ENCODE assay signal across 19 cellular contexts in genomic region chr2:189540551-189540950, GRCh38. TPM values are rescaled to one million over a fixed set of nuclear protein-coding genes. Genes with fewer than 3 reads are reported as not detected.
DNase-seq lines count a peak whose midpoint lies in the region; ATAC-seq and TF ChIP-seq lines count a peak whose summit lies in the region.
"Had no signal": no experiment of that assay in that cellular context is flagged by ENCODE, and none has a peak within 500 bp of the region (broad histone marks: within the 10 kb centered on the region; RNA-seq: fewer than 3 reads in every experiment).

No MANE protein-coding gene starts in this region.

- H3K36me3 Mint-ChIP-seq in MCF 10A (ENCODE audit: insufficient read depth, unreplicated experiment) = no peaks in the 10 kb centered on the region
- H3K36me3 Mint-ChIP-seq in stimulated activated effector memory CD8-positive, alpha-beta T cell treated with anti-CD3 and anti-CD28 coated beads, Interleukin-12 subunit alpha, Interleukin-12 subunit beta, amount 100 ng/mL, for 72 hours = no peaks in the 10 kb centered on the region
- H3K36me3 Mint-ChIP-seq: IgD-negative memory B cell had no signal

- peaks cover 0 to 6% of the 10 kb centered on the region in 2 donors for H3K4me1 ChIP-seq in breast epithelium

- H3K9me3 ChIP-seq in breast epithelium = no peaks in the 10 kb centered on the region

- no peaks in the 10 kb centered on the region for H3K27me3 Mint-ChIP-seq in MCF 10A (ENCODE audit: insufficient read depth, unreplicated experiment)

- H3K27me3 ChIP-seq in breast epithelium = no peaks in the 10 kb centered on the region

- TF ChIP-seq CTCF in breast epithelium (IDR thresholded peaks at IDR 0.05) = no peak
- TF ChIP-seq CTCF in MCF 10A (IDR thresholded peaks at IDR 0.05; ENCODE audit: unreplicated experiment) = no peak
- no peak for TF ChIP-seq CTCF in fibroblast of pulmonary artery (IDR thresholded peaks at IDR 0.05; ENCODE audit: low read length, missing control alignments)

- intact Hi-C loops in breast epithelium (cut with DNase I; ENCODE audit: low total_unique reads) = no loop called here
- intact Hi-C loops in MCF 10A (cut with micrococcal nuclease) = no loop called here

- BruUV-seq in MCF 10A (replicated peaks; lab: Mats Ljungman, UMichigan) = no TSS peak

- DNase-seq in breast epithelium (ENCODE audit: low spot score in 2 of 2) = no peak
- DNase-seq in MCF 10A (ENCODE audit: unreplicated experiment) = no peak
- peak; percentile 24 for DNase-seq in fibroblast of pulmonary artery (ENCODE audit: low read depth)
- DNase-seq in renal cortical epithelial cell (ENCODE audit: low read depth) = peak; percentile 34
- no peak for DNase-seq in LoVo (ENCODE audit: low spot score)
- no peak for DNase-seq in middle frontal gyrus (ENCODE audit: extremely low spot score, low spot score)
- DNase-seq in DMS79 (lab: John Stamatoyannopoulos, UW) = no peak
- no peak for DNase-seq in stimulated activated effector memory CD8-positive, alpha-beta T cell treated with anti-CD3 and anti-CD28 coated beads, Interleukin-12 subunit alpha, Interleukin-12 subunit beta, amount 100 ng/mL, for 72 hours (ENCODE audit: low spot score in 2 of 2)
- DNase-seq: AML-193, H9, Karpas-422, MM.1S, NCI-H1092, NCI-H1436 treated with DMSO at 0.1 percent for 48 hours, NCI-H2029, NCI-H345 had no signal

- TF ChIP-seq POLR2A in breast epithelium (IDR thresholded peaks at IDR 0.05) = no peak

- no peak overlapping the region for H3K4me3 Mint-ChIP-seq in MCF 10A (ENCODE audit: unreplicated experiment)
- no peak overlapping the region for H3K4me3 Mint-ChIP-seq in stimulated activated effector memory CD8-positive, alpha-beta T cell treated with anti-CD3 and anti-CD28 coated beads, Interleukin-12 subunit alpha, Interleukin-12 subunit beta, amount 100 ng/mL, for 72 hours
- H3K4me3 Mint-ChIP-seq: IgD-negative memory B cell had no signal

- ATAC-seq in stimulated activated effector memory CD8-positive, alpha-beta T cell treated with anti-CD3 and anti-CD28 coated beads, Interleukin-12 subunit alpha, Interleukin-12 subunit beta, amount 100 ng/mL, for 72 hours = no peak
- ATAC-seq: Right ventricle myocardium inferior had no signal

- peaks cover 7% of the 10 kb centered on the region for H3K9me3 Mint-ChIP-seq in MCF 10A (ENCODE audit: unreplicated experiment)
- no peaks in the 10 kb centered on the region for H3K9me3 Mint-ChIP-seq in stimulated activated effector memory CD8-positive, alpha-beta T cell treated with anti-CD3 and anti-CD28 coated beads, Interleukin-12 subunit alpha, Interleukin-12 subunit beta, amount 100 ng/mL, for 72 hours
- H3K9me3 Mint-ChIP-seq: H9, IgD-negative memory B cell had no signal

- H3K4me3 ChIP-seq in breast epithelium (no peak overlapping the region), fibroblast of pulmonary artery (replicated peaks; ENCODE audit: low read depth, low read length) (no peak overlapping the region)

- H3K36me3 ChIP-seq in breast epithelium = no peaks in the 10 kb centered on the region

- POLR2A ChIA-PET in MCF 10A (lab: Yijun Ruan, JAX) = no interaction called here

- H3K4me1 Mint-ChIP-seq in MCF 10A (ENCODE audit: insufficient read depth, unreplicated experiment) = no peaks in the 10 kb centered on the region
- H3K4me1 Mint-ChIP-seq in stimulated activated effector memory CD8-positive, alpha-beta T cell treated with anti-CD3 and anti-CD28 coated beads, Interleukin-12 subunit alpha, Interleukin-12 subunit beta, amount 100 ng/mL, for 72 hours = no peaks in the 10 kb centered on the region
- H3K4me1 Mint-ChIP-seq: H9 had no signal

- H3K27ac Mint-ChIP-seq in MCF 10A (ENCODE audit: low read depth, unreplicated experiment) = no peak overlapping the region
- no peak overlapping the region for H3K27ac Mint-ChIP-seq in stimulated activated effector memory CD8-positive, alpha-beta T cell treated with anti-CD3 and anti-CD28 coated beads, Interleukin-12 subunit alpha, Interleukin-12 subunit beta, amount 100 ng/mL, for 72 hours
- H3K27ac Mint-ChIP-seq: H9, IgD-negative memory B cell had no signal

- peak overlapping the region; percentile 52 to 77 for H3K27ac ChIP-seq in breast epithelium
- H3K27ac ChIP-seq: 22Rv1 had no signal

- CTCF ChIA-PET in MCF 10A (lab: Yijun Ruan, JAX) = interaction anchor here (0.5 kb wide), 1 partner anchor 223 kb away, joined by 3 read pairs; no protein-coding TSS in a partner anchor

RNA-seq across cellular contexts. Expression of gene SLC40A1, which starts 40.0 kb away (rescaled TPM):
- total RNA-seq in breast epithelium (100 to 1,000 TPM in 2 of 3 donors, 10 to 100 TPM in 1; 42.2 to 183 (median 162) TPM), MCF 10A (2022) (0.15 TPM in 1 of 2 replicates, not detected in the other), renal cortical epithelial cell (2.8 and 26.3 TPM in 2 replicates)
- total RNA-seq: H9 had no signal

Comparison
In these comparisons a context has a peak if more than half of its experiments do, and no peak if none do; other contexts are left out.
1. DNase-seq: peak in fibroblast of pulmonary artery (single experiment) and renal cortical epithelial cell (single experiment); none in breast epithelium (0 of 2), MCF 10A (single experiment), LoVo (single experiment), middle frontal gyrus (single experiment), DMS79 (single experiment) and stimulated activated effector memory CD8-positive, alpha-beta T cell treated with anti-CD3 and anti-CD28 coated beads, Interleukin-12 subunit alpha, Interleukin-12 subunit beta, amount 100 ng/mL, for 72 hours (0 of 2).